8 cellular contexts compared by ENCODE assay signal in the genomic region with DNA sequence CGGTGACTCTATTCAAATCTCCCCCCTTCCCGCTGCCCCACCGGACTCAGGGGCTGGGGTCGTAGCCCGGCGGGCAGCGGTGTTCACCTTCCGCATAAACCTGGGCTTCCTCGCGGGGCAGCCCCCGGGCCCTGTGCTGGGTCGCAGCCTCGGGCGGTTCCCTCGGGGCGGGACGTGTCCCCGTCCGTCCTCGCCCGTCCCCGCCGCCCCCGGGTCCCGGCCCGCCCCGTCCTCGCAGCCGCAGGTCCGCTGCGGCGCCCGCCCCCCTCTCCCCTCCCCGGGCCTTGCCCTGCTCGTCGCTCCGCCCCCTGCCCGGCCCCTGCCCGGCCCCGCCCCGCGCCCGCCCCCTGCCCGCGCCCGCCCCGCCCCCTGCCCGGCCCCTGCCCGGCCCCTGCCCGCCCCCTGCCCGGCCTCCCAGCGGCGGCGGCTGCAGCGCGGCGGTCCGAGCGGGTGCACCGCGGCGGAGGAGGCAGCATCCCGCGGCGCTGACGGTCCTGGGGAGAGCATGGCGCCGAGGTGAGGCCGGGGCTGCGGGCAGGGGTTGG. TPM values are rescaled to one million over a fixed set of nuclear protein-coding genes. Genes with fewer than 3 reads are reported as not detected.
A peak's percentile ranks its signal among the peaks of the same experiment; 100 is the strongest.
DNase-seq lines count a peak whose midpoint lies in the region; ATAC-seq and TF ChIP-seq lines count a peak whose summit lies in the region.

A gene (plus strand): TSS at position 440 of the 545 bp plus-strand sequence. CDS start 66 bp downstream, at position 506.

- intact Hi-C loops in activated CD4-positive, alpha-beta memory T cell treated with anti-CD3 and anti-CD28 coated beads for 36 hours (cut with micrococcal nuclease), result no loop called here

- H3K4me1 Mint-ChIP-seq in activated CD4-positive, alpha-beta memory T cell treated with anti-CD3 and anti-CD28 coated beads for 36 hours (ENCODE audit: low read depth), result peaks cover 6% of the 10 kb centered on the region

- H3K27me3 ChIP-seq in AG04450 (ENCODE audit: control insufficient read depth, insufficient read depth, low read length), result peaks cover 4% of the 10 kb centered on the region
- H3K27me3 ChIP-seq in mucosa of stomach (ENCODE audit: control insufficient read depth, insufficient read depth, low read length), result peaks cover 45% of the 10 kb centered on the region

- H3K36me3 ChIP-seq in mucosa of stomach (ENCODE audit: control insufficient read depth, insufficient read depth, low read length), result no peaks in the 10 kb centered on the region

- H3K9me3 ChIP-seq in AG04450 (ENCODE audit: control insufficient read depth, insufficient read depth, low read length) (peaks cover 15% of the 10 kb centered on the region), mucosa of stomach (ENCODE audit: control insufficient read depth, low read length) (no peaks in the 10 kb centered on the region)

- peak within 1 kb of the TSS; percentile 47 for H3K9ac ChIP-seq in mucosa of stomach (ENCODE audit: low read length)

- peak within 1 kb of the TSS; percentile 63 for H3K4me3 Mint-ChIP-seq in activated CD4-positive, alpha-beta memory T cell treated with anti-CD3 and anti-CD28 coated beads for 36 hours

- H3K36me3 Mint-ChIP-seq in activated CD4-positive, alpha-beta memory T cell treated with anti-CD3 and anti-CD28 coated beads for 36 hours, result peaks cover 4% of the 10 kb centered on the region

- TF ChIP-seq CTCF in AG04450 (IDR thresholded peaks at IDR 0.05; ENCODE audit: low read depth, low read length) (no peak), subcutaneous adipose tissue (IDR thresholded peaks at IDR 0.05; ENCODE audit: low read depth) (no peak)

- no peak for ATAC-seq in HG02588 (IDR thresholded peaks at IDR 0.05; ENCODE audit: unreplicated experiment)
- no peak for ATAC-seq in HG02759 (IDR thresholded peaks at IDR 0.05; ENCODE audit: unreplicated experiment)

- CTCF ChIA-PET in AG04450 (lab: Charles Lee), result no interaction called here
- CTCF ChIA-PET in activated CD4-positive, alpha-beta memory T cell treated with anti-CD3 and anti-CD28 coated beads for 36 hours (lab: Charles Lee), result no interaction called here

- peaks cover 8% of the 10 kb centered on the region for H3K9me3 Mint-ChIP-seq in activated CD4-positive, alpha-beta memory T cell treated with anti-CD3 and anti-CD28 coated beads for 36 hours

- H3K27me3 Mint-ChIP-seq in activated CD4-positive, alpha-beta memory T cell treated with anti-CD3 and anti-CD28 coated beads for 36 hours, result peaks cover 63% of the 10 kb centered on the region

- peak within 1 kb of the TSS; percentile 62 for H3K4me3 ChIP-seq in AG04450 (ENCODE audit: low read depth, low read length)
- H3K4me3 ChIP-seq in mucosa of stomach (ENCODE audit: low read length), result no peak within 1 kb of the TSS

- H3K4me1 ChIP-seq in mucosa of stomach (ENCODE audit: control insufficient read depth, insufficient read depth, low read length), result peaks cover 9% of the 10 kb centered on the region

- DNase-seq in AG04450 (ENCODE audit: low read depth, low spot score), result no peak
- DNase-seq in HPDE6-E6E7 (ENCODE audit: extremely low spot score), result peak; percentile 60
- peak; percentile 48 for DNase-seq in activated CD4-positive, alpha-beta memory T cell treated with anti-CD3 and anti-CD28 coated beads for 36 hours
- no peak for DNase-seq in epithelial cell of prostate (ENCODE audit: low read depth, low spot score)

- no peak within 1 kb of the TSS for H3K27ac Mint-ChIP-seq in activated CD4-positive, alpha-beta memory T cell treated with anti-CD3 and anti-CD28 coated beads for 36 hours

- no peak within 1 kb of the TSS for H3K27ac ChIP-seq in AG04450 (ENCODE audit: low read depth, low read length)
- peak within 1 kb of the TSS; percentile 45 for H3K27ac ChIP-seq in epithelial cell of prostate

- POLR2A ChIA-PET in AG04450 (lab: Yijun Ruan, JAX), result no interaction called here
- POLR2A ChIA-PET in activated CD4-positive, alpha-beta memory T cell treated with anti-CD3 and anti-CD28 coated beads for 36 hours (lab: Charles Lee), result no interaction called here

RNA-seq across cellular contexts. Expression of the gene that starts here (rescaled TPM):
- polyA plus RNA-seq in AG04450 (2011; rRNA removed), result 25.3 and 37.0 TPM in 2 replicates
- polyA minus RNA-seq in AG04450 (2011; rRNA and poly(A)+ RNA removed), result 7.7 and 9.1 TPM in 2 replicates
- 1 to 10 TPM; 4.5 TPM for total RNA-seq in activated CD4-positive, alpha-beta memory T cell treated with anti-CD3 and anti-CD28 coated beads for 36 hours
- 100 to 1,000 TPM in 1 of 4 donors, 10 to 100 TPM in 3; 33.4 to 102 (median 66.7) TPM for total RNA-seq in subcutaneous adipose tissue

Comparison
In these comparisons a context has a peak if more than half of its experiments do, and no peak if none do; other contexts are left out.
1. RNA of the gene that starts here (total RNA-seq): 33.4 to 102 TPM in subcutaneous adipose tissue; 4.5 TPM in activated CD4-positive, alpha-beta memory T cell treated with anti-CD3 and anti-CD28 coated beads for 36 hours; every median in the first group is over 4 times any median in the second.
2. DNase-seq: peak in HPDE6-E6E7 (single experiment) and activated CD4-positive, alpha-beta memory T cell treated with anti-CD3 and anti-CD28 coated beads for 36 hours (single experiment); none in AG04450 (single experiment) and epithelial cell of prostate (single experiment).